Comparison of ENCODE assay signal across 20 cellular contexts in the genomic region with DNA sequence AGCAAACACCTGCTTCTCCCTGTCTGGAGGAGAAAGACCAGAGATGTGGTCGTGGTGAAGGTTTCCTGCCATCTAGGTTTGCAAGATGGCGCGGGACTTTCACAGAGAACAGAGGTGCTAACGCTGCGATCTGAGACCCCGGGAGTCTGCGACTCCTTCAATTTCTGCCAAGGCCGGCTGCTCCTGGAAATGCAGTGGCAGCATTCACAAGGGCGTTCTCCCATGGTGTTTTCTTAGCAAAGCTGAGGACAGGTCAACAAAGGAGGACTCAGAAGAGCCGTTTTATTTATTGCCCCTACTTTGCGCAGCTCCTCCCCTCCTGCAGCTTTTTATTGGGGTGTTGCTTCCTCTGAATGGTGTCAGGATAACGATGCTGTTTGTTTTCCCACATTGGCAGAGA.
DNase-seq lines count a peak whose midpoint lies in the region; TF ChIP-seq lines count a peak whose summit lies in the region.
"Had no signal": no experiment of that assay in that cellular context is flagged by ENCODE, and none has a peak within 500 bp of the region (broad histone marks: within the 10 kb centered on the region; RNA-seq: fewer than 3 reads in every experiment).

No MANE protein-coding gene starts in this region.

- DNase-seq in CD8-positive, alpha-beta memory T cell: no peak
- DNase-seq in endodermal cell: peak; percentile 54
- DNase-seq in type B pancreatic cell (ENCODE audit: extremely low spot score, unreplicated experiment): peak; percentile 34
- DNase-seq in GDM1 (lab: John Stamatoyannopoulos, UW): no peak
- no peak for DNase-seq in HuH-7 (ENCODE audit: low spot score)
- DNase-seq in activated CD4-positive, CD25-positive, alpha-beta regulatory T cell (lab: John Stamatoyannopoulos, UW): no peak
- DNase-seq: CD4-positive, CD25-positive, alpha-beta regulatory T cell; CD8-positive, alpha-beta T cell; DMS 273 treated with DMSO at 0.1 percent for 48 hours; DMS79; EL; GF-D8; GOT3; HFFc6 had no signal

- no peaks in the 10 kb centered on the region for H3K4me1 ChIP-seq in CD8-positive, alpha-beta memory T cell (ENCODE audit: insufficient read depth, low read length)
- no peaks in the 10 kb centered on the region for H3K4me1 ChIP-seq in endodermal cell (ENCODE audit: control insufficient read depth, insufficient read depth, low read length)
- H3K4me1 ChIP-seq: HAP-1 had no signal

- no peaks in the 10 kb centered on the region for H3K9me3 ChIP-seq in CD8-positive, alpha-beta memory T cell (ENCODE audit: low read length)
- no peaks in the 10 kb centered on the region for H3K9me3 ChIP-seq in endodermal cell (ENCODE audit: control insufficient read depth, low read length)
- H3K9me3 ChIP-seq: HAP-1 had no signal

- H3K9me3 Mint-ChIP-seq in CD8-positive, alpha-beta memory T cell: peaks cover 15 to 23% (median 18%) of the 10 kb centered on the region in 5 donors
- H3K9me3 Mint-ChIP-seq in endodermal cell (no peaks in the 10 kb centered on the region), nephron (peaks cover 14% of the 10 kb centered on the region), type B pancreatic cell (peaks cover 5% of the 10 kb centered on the region)

- H3K27ac Mint-ChIP-seq in CD8-positive, alpha-beta memory T cell: peak overlapping the region in 1 of 8 donors; percentile 60
- H3K27ac Mint-ChIP-seq in endodermal cell: no peak overlapping the region
- peak overlapping the region in 2 of 3 experiments; percentile 21 to 61 for H3K27ac Mint-ChIP-seq in nephron
- H3K27ac Mint-ChIP-seq in type B pancreatic cell: no peak overlapping the region
- H3K27ac Mint-ChIP-seq: B cell; CD4-positive, CD25-positive, alpha-beta regulatory T cell; CD8-positive, alpha-beta T cell; HFFc6 had no signal

- H3K36me3 Mint-ChIP-seq in CD8-positive, alpha-beta memory T cell: peaks cover 0 to 8% (median 1%) of the 10 kb centered on the region in 3 donors
- no peaks in the 10 kb centered on the region for H3K36me3 Mint-ChIP-seq in endodermal cell (ENCODE audit: low read depth)
- peaks cover 12% of the 10 kb centered on the region for H3K36me3 Mint-ChIP-seq in nephron (ENCODE audit: low read depth)
- peaks cover 22% of the 10 kb centered on the region for H3K36me3 Mint-ChIP-seq in type B pancreatic cell
- H3K36me3 Mint-ChIP-seq: CD4-positive, CD25-positive, alpha-beta regulatory T cell; CD8-positive, alpha-beta T cell had no signal

- POLR2A ChIA-PET in CD8-positive, alpha-beta memory T cell (lab: Charles Lee): no interaction called here

- CTCF ChIA-PET in CD8-positive, alpha-beta memory T cell (lab: Charles Lee): no interaction called here

- no peak overlapping the region for H3K4me3 ChIP-seq in CD8-positive, alpha-beta memory T cell (ENCODE audit: low read length)
- no peak overlapping the region for H3K4me3 ChIP-seq in endodermal cell (ENCODE audit: low read length)
- H3K4me3 ChIP-seq: BLaER1, HAP-1 had no signal

- TF ChIP-seq CTCF in endodermal cell (conservative IDR thresholded peaks at IDR 0.05) (no peak), nephron (IDR thresholded peaks at IDR 0.05; ENCODE audit: unreplicated experiment in 3 of 3) (no peak), type B pancreatic cell (conservative IDR thresholded peaks at IDR 0.05) (no peak)

- 83 to 93% methylated on average over 8 to 12 of the region's 12 CpGs for WGBS in endodermal cell (ENCODE audit: insufficient coverage in 1 of 2, insufficient read length in 1 of 2), 2 experiments

- H3K27me3 ChIP-seq in CD8-positive, alpha-beta memory T cell (ENCODE audit: insufficient read depth, low read length, poor library complexity, severe bottlenecking): no peaks in the 10 kb centered on the region
- no peaks in the 10 kb centered on the region for H3K27me3 ChIP-seq in endodermal cell (ENCODE audit: control insufficient read depth, insufficient read depth, low read length, poor library complexity, severe bottlenecking)
- H3K27me3 ChIP-seq: BLaER1 had no signal

- H3K4me1 Mint-ChIP-seq in CD8-positive, alpha-beta memory T cell: peaks cover 0 to 12% (median 4%) of the 10 kb centered on the region in 3 donors
- H3K4me1 Mint-ChIP-seq in endodermal cell (no peaks in the 10 kb centered on the region), nephron (peaks cover 16% of the 10 kb centered on the region), type B pancreatic cell (ENCODE audit: unreplicated experiment) (peaks cover 28% of the 10 kb centered on the region)
- H3K4me1 Mint-ChIP-seq: B cell; CD4-positive, CD25-positive, alpha-beta regulatory T cell had no signal

- H3K27me3 Mint-ChIP-seq in CD8-positive, alpha-beta memory T cell: peaks cover 1 to 3% of the 10 kb centered on the region in 2 donors
- H3K27me3 Mint-ChIP-seq in endodermal cell (ENCODE audit: insufficient read depth) (peaks cover 11% of the 10 kb centered on the region), nephron (ENCODE audit: low read depth) (peaks cover 40% of the 10 kb centered on the region), type B pancreatic cell (peaks cover 23% of the 10 kb centered on the region)
- H3K27me3 Mint-ChIP-seq: CD4-positive, CD25-positive, alpha-beta regulatory T cell had no signal

- no peaks in the 10 kb centered on the region for H3K36me3 ChIP-seq in CD8-positive, alpha-beta memory T cell (ENCODE audit: insufficient read depth, low read length)
- no peaks in the 10 kb centered on the region for H3K36me3 ChIP-seq in endodermal cell (ENCODE audit: control insufficient read depth, insufficient read depth, low read length)
- H3K36me3 ChIP-seq: BLaER1, HAP-1 had no signal

- no peak overlapping the region for H3K27ac ChIP-seq in CD8-positive, alpha-beta memory T cell (ENCODE audit: low read depth, low read length)
- no peak overlapping the region for H3K27ac ChIP-seq in endodermal cell (ENCODE audit: low read depth, low read length)
- H3K27ac ChIP-seq: 22Rv1, BLaER1, C4-2B had no signal

- no peak overlapping the region for H3K9ac ChIP-seq in endodermal cell (ENCODE audit: extremely low read depth, low read length, poor library complexity, severe bottlenecking)
- H3K9ac ChIP-seq: BLaER1 had no signal

- H3K4me3 Mint-ChIP-seq in CD8-positive, alpha-beta memory T cell: peak overlapping the region in 4 of 7 donors; percentile 29 to 66 (median 53)
- H3K4me3 Mint-ChIP-seq in endodermal cell (no peak overlapping the region), nephron (no peak overlapping the region), type B pancreatic cell (no peak overlapping the region)
- H3K4me3 Mint-ChIP-seq: B cell; CD4-positive, CD25-positive, alpha-beta regulatory T cell; CD8-positive, alpha-beta T cell; HFFc6 had no signal

Comparison
In these comparisons a context has a peak if more than half of its experiments do, and no peak if none do; other contexts are left out.
1. DNase-seq: peak in endodermal cell (single experiment) and type B pancreatic cell (single experiment); none in CD8-positive, alpha-beta memory T cell (0 of 5), GDM1 (single experiment), HuH-7 (single experiment) and activated CD4-positive, CD25-positive, alpha-beta regulatory T cell (0 of 4).
2. H3K27ac Mint-ChIP-seq: peak in nephron (2 of 3); none in endodermal cell (single experiment) and type B pancreatic cell (single experiment).
3. H3K4me3 Mint-ChIP-seq: peak in CD8-positive, alpha-beta memory T cell (4 of 7); none in endodermal cell (single experiment), nephron (0 of 3) and type B pancreatic cell (single experiment).